Comparison of ENCODE assay signal across 22 cellular contexts in genomic region chr4:118987959-118988634, GRCh38.
DNase-seq lines count a peak whose midpoint lies in the region; ATAC-seq, FAIRE-seq and TF ChIP-seq lines count a peak whose summit lies in the region.
"Had no signal": no experiment of that assay in that cellular context is flagged by ENCODE, and none has a peak within 500 bp of the region (broad histone marks: within the 10 kb centered on the region; RNA-seq: fewer than 3 reads in every experiment).

No MANE protein-coding gene starts in this region.

- no peak for TF ChIP-seq RAD21 in A549 (conservative IDR thresholded peaks at IDR 0.05 in 1 of 2, IDR thresholded peaks at IDR 0.05 in 1 of 2)

- CTCF ChIA-PET in A549 (lab: Yijun Ruan, JAX), result interaction anchor here (1.5 kb wide), 1 partner anchor 38 kb away, joined by 4 read pairs; no protein-coding TSS in a partner anchor

- H2AFZ ChIP-seq in astrocyte (ENCODE audit: low read depth, low read length), result no peak overlapping the region
- H2AFZ ChIP-seq: neural progenitor cell had no signal

- H3K4me2 ChIP-seq in A549 (peak overlapping the region; percentile 3; the same call in 2 of the 3 replicates), astrocyte (ENCODE audit: low read length) (no peak overlapping the region)
- H3K4me2 ChIP-seq: neural progenitor cell had no signal

- H3K27me3 ChIP-seq in astrocyte (ENCODE audit: insufficient read depth, low read length), result no peaks in the 10 kb centered on the region
- H3K27me3 ChIP-seq in left lung, result no peaks in the 10 kb centered on the region
- H3K27me3 ChIP-seq in testis, result no peaks in the 10 kb centered on the region
- H3K27me3 ChIP-seq: neural progenitor cell, SJCRH30 had no signal

- no peaks in the 10 kb centered on the region for H3K9me3 Mint-ChIP-seq in astrocyte (ENCODE audit: unreplicated experiment)
- H3K9me3 Mint-ChIP-seq: activated T-helper 17 cell treated with anti-CD3 and anti-CD28 coated beads, Interleukin-2, amount 50 U/mL, for 72 hours; CD8-positive, alpha-beta T cell; H9; IgD-negative memory B cell; neural progenitor cell had no signal

- H4K20me1 ChIP-seq in astrocyte (ENCODE audit: insufficient read depth, low read length), result no peaks in the 10 kb centered on the region

- 80% methylated on average over 1 of the region's 1 CpG for WGBS in A549 (ENCODE audit: missing lambda C conversion rate)
- WGBS in testis, 2 donors, result 62 to 66% methylated on average over 1 of the region's 1 CpG

- H3K4me1 ChIP-seq in A549, result peaks cover 24% of the 10 kb centered on the region
- peaks cover 13% of the 10 kb centered on the region for H3K4me1 ChIP-seq in astrocyte (ENCODE audit: insufficient read depth, low read length)
- H3K4me1 ChIP-seq in left lung, result peaks cover 0 to 6% of the 10 kb centered on the region in 2 donors
- no peaks in the 10 kb centered on the region for H3K4me1 ChIP-seq in mucosa of descending colon (ENCODE audit: low read depth)
- peaks cover 3% of the 10 kb centered on the region for H3K4me1 ChIP-seq in testis
- H3K4me1 ChIP-seq: neural progenitor cell, SJCRH30 had no signal

- no peak overlapping the region for H3K4me3 Mint-ChIP-seq in astrocyte (ENCODE audit: unreplicated experiment)
- H3K4me3 Mint-ChIP-seq: activated T-helper 17 cell treated with anti-CD3 and anti-CD28 coated beads, Interleukin-2, amount 50 U/mL, for 72 hours; CD8-positive, alpha-beta T cell; H9; IgD-negative memory B cell; neural progenitor cell had no signal

- POLR2A ChIA-PET in A549 (lab: Yijun Ruan, JAX), result no interaction called here

- TF ChIP-seq EP300 in A549 (IDR thresholded peaks at IDR 0.05), result no peak

- H3K79me2 ChIP-seq in astrocyte (ENCODE audit: insufficient read depth, low read length), result no peaks in the 10 kb centered on the region

- FAIRE-seq in A549 (lab: Jason Lieb, UNC), result no peak
- no peak for FAIRE-seq in astrocyte (lab: Jason Lieb, UNC)

- H3K4me3 ChIP-seq in A549 (no peak overlapping the region), astrocyte (ENCODE audit: insufficient read depth, low read depth, low read length) (no peak overlapping the region), left lung (no peak overlapping the region), skin epidermis (no peak overlapping the region), mucosa of descending colon (no peak overlapping the region), testis (no peak overlapping the region)
- H3K4me3 ChIP-seq: neural progenitor cell, SJCRH30 had no signal

- no peak overlapping the region for H3K9ac ChIP-seq in astrocyte (ENCODE audit: low read length)
- H3K9ac ChIP-seq: neural progenitor cell had no signal

- ATAC-seq in A549, result no peak
- peak; percentile 55 for ATAC-seq in left lung
- no peak for ATAC-seq in mucosa of descending colon
- ATAC-seq: activated T-helper 17 cell treated with anti-CD3 and anti-CD28 coated beads, Interleukin-2, amount 50 U/mL, for 72 hours; CD8-positive, alpha-beta T cell had no signal

- no peak for TF ChIP-seq POLR2A in A549 (IDR thresholded peaks at IDR 0.05; ENCODE audit: low read length)
- no peak for TF ChIP-seq POLR2A in testis (IDR thresholded peaks at IDR 0.05)

- H3K27me3 Mint-ChIP-seq in astrocyte (ENCODE audit: low read depth, unreplicated experiment), result no peaks in the 10 kb centered on the region
- H3K27me3 Mint-ChIP-seq: IgD-negative memory B cell had no signal

- no peaks in the 10 kb centered on the region for H3K36me3 Mint-ChIP-seq in astrocyte (ENCODE audit: low read depth, unreplicated experiment)
- H3K36me3 Mint-ChIP-seq: CD8-positive, alpha-beta T cell; IgD-negative memory B cell; neural progenitor cell had no signal

- TF ChIP-seq CTCF in A549 (IDR thresholded peaks at IDR 0.05) (no peak), astrocyte (IDR thresholded peaks at IDR 0.05; ENCODE audit: insufficient read depth, low read depth, low read length) (no peak), left lung (IDR thresholded peaks at IDR 0.05) (no peak), mucosa of descending colon (IDR thresholded peaks at IDR 0.05) (no peak), testis (IDR thresholded peaks at IDR 0.05) (no peak)

- peaks cover 12% of the 10 kb centered on the region for H3K4me1 Mint-ChIP-seq in astrocyte (ENCODE audit: low read depth, unreplicated experiment)
- H3K4me1 Mint-ChIP-seq: neural progenitor cell had no signal

- H3K27ac ChIP-seq in A549 (peak overlapping the region in 1 of 2 experiments; percentile 2; a peak in 1 of 6 replicates), astrocyte (ENCODE audit: low read depth, low read length) (peak overlapping the region; percentile 79), left lung (peak overlapping the region in 1 of 2 donors; percentile 49), skin epidermis (peak overlapping the region in 13 of 21 experiments; percentile 18 to 81 (median 55)), testis (no peak overlapping the region)
- H3K27ac ChIP-seq: neural progenitor cell, SJCRH30 had no signal

- DNase-seq in A549 (ENCODE audit: low read depth in 1 of 2, low spot score in 1 of 2), result no peak
- DNase-seq in astrocyte (ENCODE audit: low read depth), result no peak
- DNase-seq in left lung, result no peak
- no peak for DNase-seq in H4 (ENCODE audit: low spot score)
- DNase-seq in mucosa of descending colon, result no peak
- DNase-seq in testis, result no peak
- no peak for DNase-seq in DMS114 treated with DMSO at 0.1 percent for 48 hours (lab: John Stamatoyannopoulos, UW; ENCODE audit: unreplicated experiment)
- DNase-seq: CD8-positive, alpha-beta T cell; cortex of kidney; DND-41; glutamatergic neuron; H9; mesendoderm; NCI-H187 treated with DMSO at 0.1 percent for 48 hours; NCI-H510A; SJCRH30; stimulated activated CD4-positive, alpha-beta T cell treated with anti-CD3 and anti-CD28 coated beads, Interleukin-4, amount 100 ng/mL, for 24 hours; T-helper 9 cell had no signal

- H3K36me3 ChIP-seq in astrocyte (ENCODE audit: insufficient read depth, low read length) (no peaks in the 10 kb centered on the region), left lung (no peaks in the 10 kb centered on the region), mucosa of descending colon (ENCODE audit: low read depth) (no peaks in the 10 kb centered on the region), testis (ENCODE audit: low read depth, missing control alignments) (no peaks in the 10 kb centered on the region)
- H3K36me3 ChIP-seq: neural progenitor cell, SJCRH30 had no signal

- H3K9me3 ChIP-seq in A549 (no peaks in the 10 kb centered on the region), astrocyte (ENCODE audit: insufficient read depth, low read depth, low read length) (no peaks in the 10 kb centered on the region), left lung (no peaks in the 10 kb centered on the region), mucosa of descending colon (no peaks in the 10 kb centered on the region), testis (no peaks in the 10 kb centered on the region)
- H3K9me3 ChIP-seq: SJCRH30 had no signal

- H3K27ac Mint-ChIP-seq in astrocyte (ENCODE audit: unreplicated experiment), result no peak overlapping the region
- H3K27ac Mint-ChIP-seq: activated T-helper 17 cell treated with anti-CD3 and anti-CD28 coated beads, Interleukin-2, amount 50 U/mL, for 72 hours; CD8-positive, alpha-beta T cell; H9; IgD-negative memory B cell; neural progenitor cell had no signal

- intact Hi-C loops in left lung (cut with DNase I) (no loop called here), mucosa of descending colon (cut with DNase I, micrococcal nuclease) (loop anchor here in 1 of 2 donors (10.0 kb wide), 1 partner anchor 297 kb away; no protein-coding TSS in a partner anchor), testis (cut with DNase I; ENCODE audit: low total_unique reads) (no loop called here)

TF ChIP-seq in A549, 52 proteins besides CTCF, POLR2A, EP300 and RAD21:
- TF ChIP-seq JUN (IDR thresholded peaks at IDR 0.05) (no peak), HOXA7 (CRISPR knock-in tag; IDR thresholded peaks at IDR 0.05) (no peak), EHF (CRISPR knock-in tag; IDR thresholded peaks at IDR 0.05) (no peak)

Comparison
In these comparisons a context has a peak if more than half of its experiments do, and no peak if none do; other contexts are left out.
1. H3K27ac ChIP-seq: peak in astrocyte (single experiment) and skin epidermis (13 of 21); none in testis (0 of 2).